9 cellular contexts compared by ENCODE assay signal in genomic region chr6:4023240-4023639, GRCh38. TPM values are rescaled to one million over a fixed set of nuclear protein-coding genes. Genes with fewer than 3 reads are reported as not detected.
DNase-seq lines count a peak whose midpoint lies in the region; ATAC-seq and TF ChIP-seq lines count a peak whose summit lies in the region.
"Had no signal": no experiment of that assay in that cellular context is flagged by ENCODE, and none has a peak within 500 bp of the region (broad histone marks: within the 10 kb centered on the region; RNA-seq: fewer than 3 reads in every experiment).

No MANE protein-coding gene starts in this region.

- CTCF ChIA-PET in activated CD4-positive, alpha-beta T cell treated with anti-CD3 and anti-CD28 coated beads, Interleukin-2, amount 10 ng/mL, durations not matched to agents 7 days and 5 days (lab: Charles Lee): interaction anchor here (1.1 to 1.9 kb wide), 4 partner anchors 9 to 34 kb away, joined by 3 to 10 read pairs (median 4); no protein-coding TSS in a partner anchor
- CTCF ChIA-PET in T-cell (lab: Charles Lee): interaction anchor here (0.7 to 2.1 kb wide), 4 partner anchors 11 to 45 kb away, joined by 3 to 7 read pairs (median 3); no protein-coding TSS in a partner anchor

- DNase-seq in activated CD4-positive, alpha-beta T cell treated with anti-CD3 and anti-CD28 coated beads, Interleukin-2, amount 10 ng/mL, durations not matched to agents 7 days and 5 days: no peak
- no peak for DNase-seq in activated CD4-positive, alpha-beta T cell treated with anti-CD3 and anti-CD28 coated beads, Interleukin-2, amount 50 U/mL, for 1 hour
- no peak for DNase-seq in T-cell
- peak; percentile 36 for DNase-seq in fibroblast of the aortic adventitia (ENCODE audit: low read depth)
- no peak for DNase-seq in activated CD4-positive, CD25-positive, alpha-beta regulatory T cell (lab: John Stamatoyannopoulos, UW)
- no peak for DNase-seq in NCI-H774 (lab: John Stamatoyannopoulos, UW)
- DNase-seq: Peyer's patch had no signal

- peaks cover 34% of the 10 kb centered on the region for H3K36me3 Mint-ChIP-seq in activated CD4-positive, alpha-beta T cell treated with anti-CD3 and anti-CD28 coated beads, Interleukin-2, amount 10 ng/mL, durations not matched to agents 7 days and 5 days (ENCODE audit: low read depth)
- peaks cover 20% of the 10 kb centered on the region for H3K36me3 Mint-ChIP-seq in T-cell
- peaks cover 13% of the 10 kb centered on the region for H3K36me3 Mint-ChIP-seq in stimulated activated memory B cell treated with anti-CD40 and anti-IgM and Interleukin-4, amounts not matched to agents 10 μg/mL and 1 μg/mL and 100 μg/mL, for 72 hours

- peak overlapping the region; percentile 86 for H3K27ac Mint-ChIP-seq in activated CD4-positive, alpha-beta T cell treated with anti-CD3 and anti-CD28 coated beads, Interleukin-2, amount 10 ng/mL, durations not matched to agents 7 days and 5 days
- peak overlapping the region; percentile 75 to 90 for H3K27ac Mint-ChIP-seq in T-cell
- peak overlapping the region; percentile 40 for H3K27ac Mint-ChIP-seq in stimulated activated memory B cell treated with anti-CD40 and anti-IgM and Interleukin-4, amounts not matched to agents 10 μg/mL and 1 μg/mL and 100 μg/mL, for 72 hours

- POLR2A ChIA-PET in activated CD4-positive, alpha-beta T cell treated with anti-CD3 and anti-CD28 coated beads, Interleukin-2, amount 10 ng/mL, durations not matched to agents 7 days and 5 days (lab: Charles Lee): interaction anchor here (0.6 kb wide), 1 partner anchor 731 kb away, joined by 3 read pairs; no protein-coding TSS in a partner anchor
- POLR2A ChIA-PET in T-cell (lab: Charles Lee): interaction anchor here (0.6 to 1.6 kb wide), 4 partner anchors 8 to 775 kb away, joined by 3 to 5 read pairs (median 4); no protein-coding TSS in a partner anchor

- peak overlapping the region; percentile 98 for H3K4me3 ChIP-seq in fibroblast of the aortic adventitia (ENCODE audit: low read depth, low read length)

- TF ChIP-seq CTCF in fibroblast of the aortic adventitia (IDR thresholded peaks at IDR 0.05; ENCODE audit: insufficient read depth, low read length): no peak

- ATAC-seq in T-cell (replicated peaks in 1 of 4): no peak
- no peak for ATAC-seq in stimulated activated memory B cell treated with anti-CD40 and anti-IgM and Interleukin-4, amounts not matched to agents 10 μg/mL and 1 μg/mL and 100 μg/mL, for 72 hours
- no peak for ATAC-seq in HG02973 (IDR thresholded peaks at IDR 0.05; ENCODE audit: unreplicated experiment)

- H3K4me1 Mint-ChIP-seq in activated CD4-positive, alpha-beta T cell treated with anti-CD3 and anti-CD28 coated beads, Interleukin-2, amount 10 ng/mL, durations not matched to agents 7 days and 5 days: peaks cover 62% of the 10 kb centered on the region
- peaks cover 64 to 83% (median 76%) of the 10 kb centered on the region in 3 donors for H3K4me1 Mint-ChIP-seq in T-cell
- H3K4me1 Mint-ChIP-seq in stimulated activated memory B cell treated with anti-CD40 and anti-IgM and Interleukin-4, amounts not matched to agents 10 μg/mL and 1 μg/mL and 100 μg/mL, for 72 hours: peaks cover 56% of the 10 kb centered on the region

- no peaks in the 10 kb centered on the region for H3K9me3 Mint-ChIP-seq in activated CD4-positive, alpha-beta T cell treated with anti-CD3 and anti-CD28 coated beads, Interleukin-2, amount 10 ng/mL, durations not matched to agents 7 days and 5 days
- H3K9me3 Mint-ChIP-seq in T-cell: no peaks in the 10 kb centered on the region
- no peaks in the 10 kb centered on the region for H3K9me3 Mint-ChIP-seq in stimulated activated memory B cell treated with anti-CD40 and anti-IgM and Interleukin-4, amounts not matched to agents 10 μg/mL and 1 μg/mL and 100 μg/mL, for 72 hours

- H3K27me3 Mint-ChIP-seq in activated CD4-positive, alpha-beta T cell treated with anti-CD3 and anti-CD28 coated beads, Interleukin-2, amount 10 ng/mL, durations not matched to agents 7 days and 5 days: no peaks in the 10 kb centered on the region
- H3K27me3 Mint-ChIP-seq in T-cell: no peaks in the 10 kb centered on the region
- no peaks in the 10 kb centered on the region for H3K27me3 Mint-ChIP-seq in stimulated activated memory B cell treated with anti-CD40 and anti-IgM and Interleukin-4, amounts not matched to agents 10 μg/mL and 1 μg/mL and 100 μg/mL, for 72 hours

- peak overlapping the region; percentile 95 for H3K4me3 Mint-ChIP-seq in activated CD4-positive, alpha-beta T cell treated with anti-CD3 and anti-CD28 coated beads, Interleukin-2, amount 10 ng/mL, durations not matched to agents 7 days and 5 days
- peak overlapping the region; percentile 64 to 95 (median 75) for H3K4me3 Mint-ChIP-seq in T-cell
- no peak overlapping the region for H3K4me3 Mint-ChIP-seq in stimulated activated memory B cell treated with anti-CD40 and anti-IgM and Interleukin-4, amounts not matched to agents 10 μg/mL and 1 μg/mL and 100 μg/mL, for 72 hours

RNA-seq across cellular contexts. Expression of gene FAM217A, which starts 55.7 kb away (rescaled TPM):
- total RNA-seq in activated CD4-positive, alpha-beta T cell treated with anti-CD3 and anti-CD28 coated beads, Interleukin-2, amount 10 ng/mL, durations not matched to agents 7 days and 5 days: not detected
- not detected for total RNA-seq in T-cell
- total RNA-seq in fibroblast of the aortic adventitia (ENCODE audit: low replicate concordance): not detected in 2 replicates
- total RNA-seq: Peyer's patch had no signal
